19 cellular contexts compared by ENCODE assay signal in genomic region chr2:190640124-190640523, GRCh38. TPM values are rescaled to one million over a fixed set of nuclear protein-coding genes. Genes with fewer than 3 reads are reported as not detected.
DNase-seq lines count a peak whose midpoint lies in the region; FAIRE-seq lines count a peak whose summit lies in the region.
"Had no signal": no experiment of that assay in that cellular context is flagged by ENCODE, and none has a peak within 500 bp of the region (broad histone marks: within the 10 kb centered on the region; RNA-seq: fewer than 3 reads in every experiment).

No MANE protein-coding gene starts in this region.

- peak; percentile 69 for FAIRE-seq in TTC549 (lab: Jason Lieb, UNC)
- peak; percentile 82 for FAIRE-seq in endometrium (lab: Jason Lieb, UNC)
- FAIRE-seq in frontal cortex (lab: Jason Lieb, UNC), result peak; percentile 71
- FAIRE-seq: H54 had no signal

- DNase-seq in frontal cortex (ENCODE audit: low spot score in 2 of 2) (no peak), OCI-M2 (lab: John Stamatoyannopoulos, UW; ENCODE audit: unreplicated experiment) (no peak), NCI-H446 (lab: John Stamatoyannopoulos, UW) (no peak), AG08396 (ENCODE audit: low spot score) (no peak)
- no peak for DNase-seq in activated CD8-positive, alpha-beta memory T cell treated with anti-CD3 and anti-CD28 coated beads, Interleukin-2, amount 50 U/mL, for 48 hours
- DNase-seq: ACHN, DMS79, HFFc6, NCI-H1417 treated with DMSO at 0.1 percent for 48 hours, NCI-H187 treated with DMSO at 0.1 percent for 48 hours, NCI-H2227 treated with DMSO at 0.1 percent for 48 hours, NCI-H524, NCI-H82, OCI-M1, RPMI8226, SIG-M5 had no signal

RNA-seq across cellular contexts. Expression of gene NAB1, which starts 8.8 kb away (rescaled TPM):
- total RNA-seq in frontal cortex, result 57.5 TPM
